23 cellular contexts compared by ENCODE assay signal in genomic region chr3:146269271-146269670, GRCh38. TPM values are rescaled to one million over a fixed set of nuclear protein-coding genes. Genes with fewer than 3 reads are reported as not detected.
DNase-seq lines count a peak whose midpoint lies in the region; ATAC-seq and TF ChIP-seq lines count a peak whose summit lies in the region.
"Had no signal": no experiment of that assay in that cellular context is flagged by ENCODE, and none has a peak within 500 bp of the region (broad histone marks: within the 10 kb centered on the region; RNA-seq: fewer than 3 reads in every experiment).

No MANE protein-coding gene starts in this region.

- ATAC-seq in GM21390 (IDR thresholded peaks at IDR 0.05; ENCODE audit: unreplicated experiment) = no peak

- H3K4me3 ChIP-seq in MG63 (no peak overlapping the region), fibroblast of mammary gland (ENCODE audit: control insufficient read depth, low read depth, low read length) (no peak overlapping the region)
- H3K4me3 ChIP-seq: BLaER1 had no signal

- no peak for TF ChIP-seq CTCF in fibroblast of mammary gland (conservative IDR thresholded peaks at IDR 0.05; ENCODE audit: control insufficient read depth, insufficient read depth, low read depth, low read length)

- no peaks in the 10 kb centered on the region for H3K27me3 ChIP-seq in MG63
- H3K27me3 ChIP-seq: BE2C, BLaER1 had no signal

- no peaks in the 10 kb centered on the region; the same call in 1 of the 2 replicates for H3K36me3 ChIP-seq in MG63
- H3K36me3 ChIP-seq: BE2C, BLaER1 had no signal

- DNase-seq in HCEC 1CT = peak; percentile 32
- DNase-seq in MG63 = peak; percentile 23
- peak; percentile 11 for DNase-seq in fibroblast of mammary gland (ENCODE audit: low read depth)
- DNase-seq in stimulated activated CD4-positive, alpha-beta T cell treated with anti-CD3 and anti-CD28 coated beads, Interleukin-12 subunit alpha, Interleukin-12 subunit beta, amount 100 ng/mL, for 4 hours = no peak
- no peak for DNase-seq in NCI-H226
- DNase-seq in ecto neural progenitor cell (ENCODE audit: low spot score) = no peak
- DNase-seq: 8988T; ACHN; BE2C; C1 segment of cervical spinal cord; CD4-positive, alpha-beta memory T cell; CD4-positive, CD25-positive, alpha-beta regulatory T cell; CD8-positive, alpha-beta memory T cell; COR-L47; DMS 273 treated with DMSO at 0.1 percent for 48 hours; DMS153; DMS53; DMS79; DND-41; EL; GF-D8 had no signal

- H3K9me3 ChIP-seq in MG63 = peaks cover 11% of the 10 kb centered on the region
- H3K9me3 ChIP-seq: BE2C, BLaER1 had no signal

RNA-seq across cellular contexts. Expression of gene PLSCR4, which starts 18.4 kb away (rescaled TPM):
- total RNA-seq in MG63 (2014; rRNA removed; shearing (Covaris generic); ENCODE audit: low replicate concordance) = 93.8 and 101 TPM in 2 replicates
- total RNA-seq: CD4-positive, alpha-beta memory T cell; CD4-positive, CD25-positive, alpha-beta regulatory T cell; CD8-positive, alpha-beta memory T cell had no signal

Comparison
In these comparisons a context has a peak if more than half of its experiments do, and no peak if none do; other contexts are left out.
1. DNase-seq: peak in HCEC 1CT (single experiment), MG63 (single experiment) and fibroblast of mammary gland (single experiment); none in stimulated activated CD4-positive, alpha-beta T cell treated with anti-CD3 and anti-CD28 coated beads, Interleukin-12 subunit alpha, Interleukin-12 subunit beta, amount 100 ng/mL, for 4 hours (single experiment), NCI-H226 (single experiment) and ecto neural progenitor cell (single experiment).